Comparison of ENCODE assay signal across 8 cellular contexts in the genomic region with DNA sequence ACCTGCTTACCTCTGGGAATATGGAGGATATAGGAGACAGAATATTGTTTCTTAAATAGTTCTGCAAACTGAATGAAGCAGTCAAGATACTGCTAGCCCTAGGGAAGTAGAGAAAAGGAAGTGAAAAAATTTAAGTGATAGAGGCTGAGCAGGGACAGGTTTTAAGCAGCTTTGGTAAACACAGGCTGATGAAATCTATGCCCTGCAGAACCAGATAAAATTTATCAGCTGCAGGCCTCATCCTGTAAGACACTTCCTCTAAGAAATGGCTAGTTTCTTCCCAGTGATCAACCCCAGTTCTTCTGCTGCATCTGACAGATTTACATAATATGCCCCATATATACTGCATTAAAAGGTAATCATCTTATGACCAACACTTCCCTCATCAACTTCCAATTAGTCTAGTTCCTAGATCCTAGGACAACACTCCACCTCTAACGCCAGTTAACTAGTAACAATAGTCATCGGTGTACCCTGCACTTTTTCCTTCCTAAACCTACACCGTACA. TPM values are rescaled to one million over a fixed set of nuclear protein-coding genes. Genes with fewer than 3 reads are reported as not detected.
DNase-seq lines count a peak whose midpoint lies in the region; ATAC-seq and TF ChIP-seq lines count a peak whose summit lies in the region.

No MANE protein-coding gene starts in this region.

- H3K9me3 ChIP-seq in BLaER1 treated with 17β-estradiol and CSF1 and Interleukin-3, amounts not matched to agents 10 nM and 100 nM (replicated peaks in 1 of 11) = no peaks in the 10 kb centered on the region

- TF ChIP-seq CTCF in NB4 (IDR thresholded peaks at IDR 0.05; ENCODE audit: low read depth, low read length) = no peak
- TF ChIP-seq CTCF in natural killer cell (IDR thresholded peaks at IDR 0.05) = no peak
- TF ChIP-seq CTCF in omental fat pad (IDR thresholded peaks at IDR 0.05) = no peak

- H3K4me2 ChIP-seq in BLaER1 treated with 17β-estradiol and CSF1 and Interleukin-3, amounts not matched to agents 10 nM and 100 nM = peak overlapping the region; percentile 82 to 98 (median 92)

- H3K4me1 ChIP-seq in BLaER1 treated with 17β-estradiol and CSF1 and Interleukin-3, amounts not matched to agents 10 nM and 100 nM = peaks cover 45 to 80% (median 68%) of the 10 kb centered on the region in 10 experiments

- no peaks in the 10 kb centered on the region for H3K9me3 Mint-ChIP-seq in natural killer cell

- peaks cover 11% of the 10 kb centered on the region for H3K36me3 Mint-ChIP-seq in natural killer cell

- H3K36me3 ChIP-seq in BLaER1 treated with 17β-estradiol and CSF1 and Interleukin-3, amounts not matched to agents 10 nM and 100 nM = peaks cover 16 to 43% (median 27%) of the 10 kb centered on the region in 11 experiments

- ATAC-seq in natural killer cell = no peak
- no peak for ATAC-seq in omental fat pad (ENCODE audit: low FRiP score)
- ATAC-seq in HG03469 (IDR thresholded peaks at IDR 0.05; ENCODE audit: unreplicated experiment) = no peak

- peak overlapping the region; percentile 97 for H3K4me3 Mint-ChIP-seq in natural killer cell

- no peaks in the 10 kb centered on the region for H3K27me3 Mint-ChIP-seq in natural killer cell (ENCODE audit: low read depth in 2 of 2)

- peaks cover 0 to 21% (median 0%) of the 10 kb centered on the region in 11 experiments; a peak in 6 of 22 replicates for H4K20me1 ChIP-seq in BLaER1 treated with 17β-estradiol and CSF1 and Interleukin-3, amounts not matched to agents 10 nM and 100 nM

- no peak for TF ChIP-seq POLR2A in NB4 (IDR thresholded peaks at IDR 0.05; ENCODE audit: extremely low read depth, insufficient read length)

- H3K9ac ChIP-seq in BLaER1 treated with 17β-estradiol and CSF1 and Interleukin-3, amounts not matched to agents 10 nM and 100 nM = peak overlapping the region; percentile 54 to 96 (median 71); a peak in 20 of 22 replicates

- no peaks in the 10 kb centered on the region for H3K27me3 ChIP-seq in BLaER1 treated with 17β-estradiol and CSF1 and Interleukin-3, amounts not matched to agents 10 nM and 100 nM

- H3K27ac Mint-ChIP-seq in natural killer cell = peak overlapping the region; percentile 88 to 93

- intact Hi-C loops in natural killer cell (cut with micrococcal nuclease) = loop anchor here (1.0 to 5.0 kb wide), 4 partner anchors 8 to 388 kb away; a partner anchor contains a TSS

- H3K4me3 ChIP-seq in BLaER1 treated with 17β-estradiol and CSF1 and Interleukin-3, amounts not matched to agents 10 nM and 100 nM = peak overlapping the region; percentile 40 to 98 (median 52); a peak in 15 of 20 replicates
- H3K4me3 ChIP-seq in NB4 (ENCODE audit: low read depth, low read length) = peak overlapping the region; percentile 59

- peaks cover 52 to 63% of the 10 kb centered on the region in 2 donors for H3K4me1 Mint-ChIP-seq in natural killer cell

- peak overlapping the region; percentile 59 to 89 (median 71); a peak in 21 of 22 replicates for H3K27ac ChIP-seq in BLaER1 treated with 17β-estradiol and CSF1 and Interleukin-3, amounts not matched to agents 10 nM and 100 nM
- peak overlapping the region; percentile 87 for H3K27ac ChIP-seq in caudate nucleus (ENCODE audit: low read depth, low read length)

- DNase-seq in NB4 (ENCODE audit: low read depth) (peak; percentile 83), caudate nucleus (lab: John Stamatoyannopoulos, UW) (no peak), natural killer cell (no peak), omental fat pad (ENCODE audit: low spot score) (no peak), H4 (ENCODE audit: low spot score) (no peak), middle frontal gyrus (ENCODE audit: extremely low spot score, low spot score) (no peak)

RNA-seq across cellular contexts. Expression of a gene that starts 1.3 kb away (rescaled TPM):
- 100 to 1,000 TPM; 198 to 215 (median 199) TPM for total RNA-seq in natural killer cell
- 100 to 1,000 TPM; 129 to 447 (median 345) TPM for total RNA-seq in omental fat pad
- total RNA-seq in H4 (2014; rRNA removed; shearing (Covaris generic)) = 62.9 and 80.8 TPM in 2 replicates

RNA-seq across cellular contexts. Expression of a gene that starts 8.7 kb away (rescaled TPM):
- total RNA-seq in natural killer cell (10 to 100 TPM; 12.0 to 24.3 (median 16.2) TPM), omental fat pad (1 to 10 TPM; 3.5 to 5.5 (median 4.9) TPM)
- 1.9 and 2.4 TPM in 2 replicates for total RNA-seq in H4 (2014; rRNA removed; shearing (Covaris generic))

RNA-seq across cellular contexts. Expression of a gene that starts 10.4 kb away (rescaled TPM):
- total RNA-seq in natural killer cell (1,000 to 10,000 TPM; 2,342 to 3,083 (median 3,009) TPM), omental fat pad (1,000 to 10,000 TPM; 2,553 to 3,094 (median 2,929) TPM)
- 3,847 and 4,326 TPM in 2 replicates for total RNA-seq in H4 (2014; rRNA removed; shearing (Covaris generic))

RNA-seq across cellular contexts. Expression of a gene that starts 22.4 kb away (rescaled TPM):
- total RNA-seq in natural killer cell (10 to 100 TPM; 78.5 to 86.4 (median 79.7) TPM), omental fat pad (100 to 1,000 TPM in 3 of 4 donors, 10 to 100 TPM in 1; 90.2 to 232 (median 119) TPM)
- 203 and 227 TPM in 2 replicates for total RNA-seq in H4 (2014; rRNA removed; shearing (Covaris generic))

RNA-seq across cellular contexts. Expression of a gene that starts 25.6 kb away (rescaled TPM):
- total RNA-seq in natural killer cell (1 to 10 TPM; 6.7 to 8.9 (median 7.4) TPM), omental fat pad (10 to 100 TPM; 25.8 to 42.4 (median 31.8) TPM)
- total RNA-seq in H4 (2014; rRNA removed; shearing (Covaris generic)) = 88.0 and 129 TPM in 2 replicates
